Comparison of ENCODE assay signal across 15 cellular contexts in genomic region chr1:13826591-13826990, GRCh38.
DNase-seq lines count a peak whose midpoint lies in the region; ATAC-seq and TF ChIP-seq lines count a peak whose summit lies in the region.
"Had no signal": no experiment of that assay in that cellular context is flagged by ENCODE, and none has a peak within 500 bp of the region (broad histone marks: within the 10 kb centered on the region; RNA-seq: fewer than 3 reads in every experiment).

No MANE protein-coding gene starts in this region.

- H3K4me1 Mint-ChIP-seq in chondrocyte (ENCODE audit: low read depth) (no peaks in the 10 kb centered on the region), endodermal cell (peaks cover 2% of the 10 kb centered on the region)

- ATAC-seq in GM21367 (IDR thresholded peaks at IDR 0.05; ENCODE audit: unreplicated experiment) (no peak), GM21737 (IDR thresholded peaks at IDR 0.05; ENCODE audit: unreplicated experiment) (no peak)

- H3K36me3 Mint-ChIP-seq in chondrocyte (ENCODE audit: low read depth): peaks cover 10% of the 10 kb centered on the region
- peaks cover 11% of the 10 kb centered on the region for H3K36me3 Mint-ChIP-seq in endodermal cell (ENCODE audit: low read depth)

- no peaks in the 10 kb centered on the region for H3K9me2 ChIP-seq in hepatocyte (replicated peaks; ENCODE audit: insufficient read depth)

- H3K4me1 ChIP-seq in hepatocyte (ENCODE audit: insufficient read depth): peaks cover 7% of the 10 kb centered on the region
- H3K4me1 ChIP-seq in liver (ENCODE audit: control insufficient read depth in 4 of 4, insufficient read depth in 4 of 4, low read length in 3 of 4): peaks cover 0 to 5% (median 2%) of the 10 kb centered on the region in 4 donors
- no peaks in the 10 kb centered on the region for H3K4me1 ChIP-seq in endodermal cell (ENCODE audit: control insufficient read depth, insufficient read depth, low read length)
- H3K4me1 ChIP-seq in uterus: no peaks in the 10 kb centered on the region
- H3K4me1 ChIP-seq: BE2C, HAP-1 had no signal

- no peak overlapping the region for H3K27ac Mint-ChIP-seq in chondrocyte (ENCODE audit: unreplicated experiment)
- H3K27ac Mint-ChIP-seq in endodermal cell: no peak overlapping the region
- H3K27ac Mint-ChIP-seq: CD8-positive, alpha-beta memory T cell had no signal

- no peaks in the 10 kb centered on the region for H4K20me1 ChIP-seq in hepatocyte (ENCODE audit: insufficient read depth, poor library complexity, severe bottlenecking)

- no peak overlapping the region for H3K4me2 ChIP-seq in hepatocyte

- H3K27ac ChIP-seq in hepatocyte (no peak overlapping the region), liver (ENCODE audit: low read depth in 1 of 2, low read length in 2 of 2) (no peak overlapping the region), endodermal cell (ENCODE audit: low read depth, low read length) (no peak overlapping the region), uterus (no peak overlapping the region)
- H3K27ac ChIP-seq: GM23248 had no signal

- H2AFZ ChIP-seq in hepatocyte: no peak overlapping the region
- H2AFZ ChIP-seq: GM23248 had no signal

- WGBS in hepatocyte (ENCODE audit: low lambda C conversion rate, missing lambda C conversion rate): 79% methylated on average over 6 of the region's 6 CpGs
- 57% methylated on average over 6 of the region's 6 CpGs for WGBS in liver
- WGBS in endodermal cell (ENCODE audit: insufficient coverage in 1 of 2, insufficient read length in 1 of 2), 2 experiments: 87 to 88% methylated on average over 4 to 5 of the region's 6 CpGs

- DNase-seq in chondrocyte (ENCODE audit: low spot score) (peak; percentile 11), hepatocyte (ENCODE audit: low spot score) (peak; percentile 33), endodermal cell (no peak), uterus (no peak)
- DNase-seq: ACHN; BE2C; C1 segment of cervical spinal cord; CD4-positive, CD25-positive, alpha-beta regulatory T cell; CD8-positive, alpha-beta memory T cell; COR-L47; GM23248 had no signal

- H3K27me3 Mint-ChIP-seq in chondrocyte (ENCODE audit: low read depth) (peaks cover 2% of the 10 kb centered on the region), endodermal cell (ENCODE audit: insufficient read depth) (peaks cover 40% of the 10 kb centered on the region)
- H3K27me3 Mint-ChIP-seq: CD4-positive, CD25-positive, alpha-beta regulatory T cell had no signal

- H3K9me3 ChIP-seq in hepatocyte (ENCODE audit: low read depth) (no peaks in the 10 kb centered on the region), liver (ENCODE audit: control insufficient read depth in 4 of 4, low read length in 3 of 4) (no peaks in the 10 kb centered on the region), endodermal cell (ENCODE audit: control insufficient read depth, low read length) (no peaks in the 10 kb centered on the region), uterus (no peaks in the 10 kb centered on the region)
- H3K9me3 ChIP-seq: BE2C, HAP-1 had no signal

- no peaks in the 10 kb centered on the region for H3K9me3 Mint-ChIP-seq in chondrocyte (ENCODE audit: low read depth)
- H3K9me3 Mint-ChIP-seq in endodermal cell: no peaks in the 10 kb centered on the region
- H3K9me3 Mint-ChIP-seq: CD4-positive, CD25-positive, alpha-beta regulatory T cell; CD8-positive, alpha-beta memory T cell had no signal

- H3K4me3 Mint-ChIP-seq in chondrocyte (ENCODE audit: unreplicated experiment) (no peak overlapping the region), endodermal cell (no peak overlapping the region)
- H3K4me3 Mint-ChIP-seq: CD4-positive, CD25-positive, alpha-beta regulatory T cell; CD8-positive, alpha-beta memory T cell had no signal

- TF ChIP-seq CTCF in chondrocyte (IDR thresholded peaks at IDR 0.05) (no peak), hepatocyte (IDR thresholded peaks at IDR 0.05; ENCODE audit: poor library complexity) (no peak), liver (IDR thresholded peaks at IDR 0.05; ENCODE audit: low read depth, low read length, missing input control) (no peak), endodermal cell (conservative IDR thresholded peaks at IDR 0.05) (no peak), uterus (IDR thresholded peaks at IDR 0.05) (no peak)

- no peaks in the 10 kb centered on the region for H3K36me3 ChIP-seq in hepatocyte (replicated peaks; ENCODE audit: insufficient read depth, low read depth)
- peaks cover 0 to 6% (median 4%) of the 10 kb centered on the region in 4 donors for H3K36me3 ChIP-seq in liver (ENCODE audit: control insufficient read depth in 4 of 4, insufficient read depth in 3 of 4, low read depth in 1 of 4, low read length in 3 of 4)
- no peaks in the 10 kb centered on the region for H3K36me3 ChIP-seq in endodermal cell (ENCODE audit: control insufficient read depth, insufficient read depth, low read length)
- no peaks in the 10 kb centered on the region for H3K36me3 ChIP-seq in uterus
- H3K36me3 ChIP-seq: BE2C, HAP-1 had no signal

- intact Hi-C loops in uterus (cut with DNase I; ENCODE audit: low total_unique reads): no loop called here

- no peaks in the 10 kb centered on the region for H3K79me2 ChIP-seq in hepatocyte

- H3K9ac ChIP-seq in liver (ENCODE audit: low read depth in 1 of 2, low read length in 2 of 2) (no peak overlapping the region), endodermal cell (ENCODE audit: extremely low read depth, low read length, poor library complexity, severe bottlenecking) (no peak overlapping the region)
- H3K9ac ChIP-seq: GM23248 had no signal

- H3K27me3 ChIP-seq in hepatocyte (no peaks in the 10 kb centered on the region), liver (ENCODE audit: control insufficient read depth in 4 of 4, insufficient read depth in 4 of 4, low read length in 3 of 4) (no peaks in the 10 kb centered on the region), endodermal cell (ENCODE audit: control insufficient read depth, insufficient read depth, low read length, poor library complexity, severe bottlenecking) (peaks cover 21% of the 10 kb centered on the region), uterus (no peaks in the 10 kb centered on the region)
- H3K27me3 ChIP-seq: BE2C had no signal

- H3K4me3 ChIP-seq in hepatocyte (no peak overlapping the region), liver (ENCODE audit: low read depth in 1 of 3, low read length in 3 of 3) (no peak overlapping the region), endodermal cell (ENCODE audit: low read length) (no peak overlapping the region), uterus (no peak overlapping the region)
- H3K4me3 ChIP-seq: GM23248, HAP-1 had no signal

- no peak for TF ChIP-seq RAD21 in liver (IDR thresholded peaks at IDR 0.05)

- TF ChIP-seq POLR2A in uterus (IDR thresholded peaks at IDR 0.05): no peak

TF ChIP-seq in liver, 16 proteins besides CTCF, POLR2A, EP300 and RAD21:
- TF ChIP-seq ZBTB33 (IDR thresholded peaks at IDR 0.05): no peak
- peak; percentile 53 to 59 for TF ChIP-seq HNF4A (conservative IDR thresholded peaks at IDR 0.05)

Comparison
In these comparisons a context has a peak if more than half of its experiments do, and no peak if none do; other contexts are left out.
1. DNase-seq: peak in chondrocyte (single experiment) and hepatocyte (single experiment); none in endodermal cell (single experiment) and uterus (0 of 2).